10 cellular contexts compared by ENCODE assay signal in genomic region chr7:112383671-112384417, GRCh38.
DNase-seq lines count a peak whose midpoint lies in the region; ATAC-seq and TF ChIP-seq lines count a peak whose summit lies in the region.
"Had no signal": no experiment of that assay in that cellular context is flagged by ENCODE, and none has a peak within 500 bp of the region (broad histone marks: within the 10 kb centered on the region; RNA-seq: fewer than 3 reads in every experiment).

No MANE protein-coding gene starts in this region.

- H2AFZ ChIP-seq in SK-N-SH (ENCODE audit: low read depth), result no peak overlapping the region

- peak; percentile 36 for TF ChIP-seq CTCF in SK-N-SH (IDR thresholded peaks at IDR 0.05)

- 78% methylated on average over 11 of the region's 11 CpGs for WGBS in SK-N-SH (ENCODE audit: low lambda C conversion rate)

- no peaks in the 10 kb centered on the region for H3K27me3 ChIP-seq in SK-N-SH (ENCODE audit: insufficient read depth)
- H3K27me3 ChIP-seq: SJSA1 had no signal

- H3K4me2 ChIP-seq in SK-N-SH, result no peak overlapping the region

- DNase-seq in DMS53 (lab: John Stamatoyannopoulos, UW) (peak; percentile 21), DMS53 treated with DMSO at 0.1 percent for 48 hours (lab: John Stamatoyannopoulos, UW; ENCODE audit: unreplicated experiment) (no peak), SK-N-SH (no peak), myocyte (ENCODE audit: low read depth) (peak; percentile 46), SIG-M5 (lab: John Stamatoyannopoulos, UW) (no peak), amniotic stem cell (lab: John Stamatoyannopoulos, UW) (no peak)

- CTCF ChIA-PET in SK-N-SH (lab: Yijun Ruan, JAX), result interaction anchor here (0.9 to 2.1 kb wide), 5 partner anchors 13 to 620 kb away, joined by 3 to 9 read pairs (median 3); no protein-coding TSS in a partner anchor

- H3K36me3 ChIP-seq in SK-N-SH (replicated peaks in 1 of 2; ENCODE audit: control insufficient read depth in 1 of 2, insufficient read depth in 2 of 2, low read length in 1 of 2), result no peaks in the 10 kb centered on the region
- H3K36me3 ChIP-seq: HAP-1, SJSA1 had no signal

- ATAC-seq in HG02885 (IDR thresholded peaks at IDR 0.05; ENCODE audit: poor library complexity, unreplicated experiment), result peak; percentile 65
- no peak for ATAC-seq in GM21515 (IDR thresholded peaks at IDR 0.05; ENCODE audit: unreplicated experiment)

- H3K4me3 ChIP-seq in SK-N-SH (ENCODE audit: low read depth in 2 of 2, low read length in 1 of 2), result no peak overlapping the region
- H3K4me3 ChIP-seq: HAP-1, SJSA1 had no signal

- no peaks in the 10 kb centered on the region for H3K79me2 ChIP-seq in SK-N-SH (ENCODE audit: insufficient read depth)

- no peak overlapping the region for H3K27ac ChIP-seq in SK-N-SH (ENCODE audit: low read depth in 2 of 2, low read length in 1 of 2)
- H3K27ac ChIP-seq: SJSA1 had no signal

- POLR2A ChIA-PET in SK-N-SH (lab: Yijun Ruan, JAX), result no interaction called here

- no peaks in the 10 kb centered on the region for H3F3A ChIP-seq in SK-N-SH (replicated peaks; ENCODE audit: insufficient read depth)

- no peak overlapping the region for H3K9ac ChIP-seq in SK-N-SH

- no peaks in the 10 kb centered on the region for H4K20me1 ChIP-seq in SK-N-SH (ENCODE audit: insufficient read depth)

- no peaks in the 10 kb centered on the region for H3K9me3 ChIP-seq in SK-N-SH
- H3K9me3 ChIP-seq: HAP-1, SJSA1 had no signal

- TF ChIP-seq RAD21 in SK-N-SH (IDR thresholded peaks at IDR 0.05; ENCODE audit: low read length), result peak; percentile 64

- no peaks in the 10 kb centered on the region for H3K9me2 ChIP-seq in SK-N-SH

- no peak for TF ChIP-seq EP300 in SK-N-SH (IDR thresholded peaks at IDR 0.05; ENCODE audit: borderline replicate concordance in 1 of 2, low read depth in 1 of 2, low read length in 1 of 2)

- no peaks in the 10 kb centered on the region for H3K4me1 ChIP-seq in SK-N-SH (ENCODE audit: control insufficient read depth in 1 of 2, insufficient read depth in 2 of 2, low read depth in 1 of 2, low read length in 1 of 2)
- H3K4me1 ChIP-seq: HAP-1, SJSA1 had no signal

TF ChIP-seq in SK-N-SH, 30 proteins besides CTCF, POLR2A, EP300 and RAD21:
- peak; percentile 44 for TF ChIP-seq SMC3 (IDR thresholded peaks at IDR 0.05; ENCODE audit: low read depth, low read length)
- no peak for TF ChIP-seq FOSL2 (IDR thresholded peaks at IDR 0.05; ENCODE audit: borderline replicate concordance, low read depth)

Comparison
In these comparisons a context has a peak if more than half of its experiments do, and no peak if none do; other contexts are left out.
1. DNase-seq: peak in DMS53 (single experiment) and myocyte (single experiment); none in DMS53 treated with DMSO at 0.1 percent for 48 hours (single experiment), SK-N-SH (single experiment), SIG-M5 (single experiment) and amniotic stem cell (single experiment).